Comparison of ENCODE assay signal across 8 cellular contexts in the genomic region with DNA sequence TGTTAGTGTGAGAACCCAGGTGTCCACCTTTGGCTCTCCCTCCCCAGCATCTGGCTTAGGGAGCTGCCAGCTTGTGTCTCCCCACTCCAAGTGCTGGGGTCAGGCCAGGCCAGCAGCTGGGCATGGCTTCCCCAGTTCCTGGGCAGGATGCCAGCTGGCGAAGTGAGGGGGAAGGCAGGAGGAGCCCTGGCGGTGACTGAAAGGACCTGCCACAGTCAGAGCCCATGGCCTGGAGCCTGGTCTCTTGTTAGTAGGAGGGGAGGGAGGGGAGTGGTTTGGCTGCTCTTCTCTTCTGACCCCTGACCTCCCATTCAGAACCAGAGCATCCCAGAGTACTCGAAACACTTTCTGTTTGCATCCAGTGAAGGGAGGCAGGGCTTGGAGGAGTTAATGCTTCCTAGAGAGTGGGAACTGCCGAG. TPM values are rescaled to one million over a fixed set of nuclear protein-coding genes. Genes with fewer than 3 reads are reported as not detected.
DNase-seq lines count a peak whose midpoint lies in the region; ATAC-seq and TF ChIP-seq lines count a peak whose summit lies in the region.

No MANE protein-coding gene starts in this region.

- H3K9me3 ChIP-seq in Peyer's patch (no peaks in the 10 kb centered on the region), prostate gland (no peaks in the 10 kb centered on the region)

- H3K27me3 ChIP-seq in BJ (ENCODE audit: control insufficient read depth, insufficient read depth, low read length) (no peaks in the 10 kb centered on the region), Peyer's patch (no peaks in the 10 kb centered on the region), prostate gland (replicated peaks; ENCODE audit: insufficient read depth) (no peaks in the 10 kb centered on the region)

- WGBS in prostate gland = 4% methylated on average over 4 of the region's 4 CpGs

- ATAC-seq in left cardiac atrium (peak; percentile 81 to 83), HG02973 (IDR thresholded peaks at IDR 0.05; ENCODE audit: unreplicated experiment) (no peak), GM21529 (IDR thresholded peaks at IDR 0.05; ENCODE audit: unreplicated experiment) (no peak)

- H3K36me3 ChIP-seq in BJ (ENCODE audit: control insufficient read depth, insufficient read depth, low read length) = peaks cover 25% of the 10 kb centered on the region
- H3K36me3 ChIP-seq in Peyer's patch = peaks cover 0 to 31% (median 0%) of the 10 kb centered on the region in 3 donors
- peaks cover 10 to 14% of the 10 kb centered on the region in 2 donors for H3K36me3 ChIP-seq in prostate gland

- peak; percentile 58 for TF ChIP-seq CTCF in BJ (IDR thresholded peaks at IDR 0.05; ENCODE audit: insufficient read depth, low read depth, low read length)
- TF ChIP-seq CTCF in Peyer's patch (IDR thresholded peaks at IDR 0.05) = peak in 4 of 6 experiments; percentile 27 to 65 (median 64)
- TF ChIP-seq CTCF in astrocyte of the cerebellum (IDR thresholded peaks at IDR 0.05; ENCODE audit: low read depth, low read length, missing control alignments) = peak; percentile 49
- peak; percentile 27 to 90 (median 58) for TF ChIP-seq CTCF in prostate gland (IDR thresholded peaks at IDR 0.05)

- H3K4me1 ChIP-seq in Peyer's patch = peaks cover 0 to 43% (median 10%) of the 10 kb centered on the region in 4 donors
- H3K4me1 ChIP-seq in prostate gland (replicated peaks) = peaks cover 19% of the 10 kb centered on the region

- peak; percentile 40 for DNase-seq in BJ (ENCODE audit: low read depth)
- DNase-seq in HUDEP-2 (lab: John Stamatoyannopoulos, UW; ENCODE audit: unreplicated experiment in 76 of 76) = peak in 71 of 76 experiments; percentile 53 to 96 (median 89)
- peak; percentile 61 to 92 (median 92) for DNase-seq in Peyer's patch
- DNase-seq in astrocyte of the cerebellum (ENCODE audit: low read depth) = peak; percentile 70
- DNase-seq in left cardiac atrium = peak; percentile 97
- peak; percentile 96 for DNase-seq in prostate gland (ENCODE audit: low spot score)

- POLR2A ChIA-PET in BJ (lab: Charles Lee) = interaction anchor here (0.6 to 0.7 kb wide), 2 partner anchors 43 to 83 kb away, joined by 3 to 5 read pairs; a partner anchor contains a TSS

- H3K27ac ChIP-seq in Peyer's patch (peak overlapping the region; percentile 89 to 96 (median 94)), prostate gland (peak overlapping the region; percentile 97 to 99)

- TF ChIP-seq POLR2A in Peyer's patch (IDR thresholded peaks at IDR 0.05) (peak in 1 of 2 donors; percentile 14), prostate gland (IDR thresholded peaks at IDR 0.05) (peak; percentile 48)

- H3K4me3 ChIP-seq in BJ (ENCODE audit: low read depth, low read length) = no peak overlapping the region
- H3K4me3 ChIP-seq in Peyer's patch = peak overlapping the region in 1 of 4 donors; percentile 13
- H3K4me3 ChIP-seq in astrocyte of the cerebellum (ENCODE audit: low read depth, low read length) = peak overlapping the region; percentile 3
- H3K4me3 ChIP-seq in prostate gland = peak overlapping the region in 1 of 2 donors; percentile 77

- CTCF ChIA-PET in BJ (lab: Yijun Ruan, JAX) = interaction anchor here (0.8 to 2.7 kb wide), 7 partner anchors 9 to 272 kb away, joined by 3 to 9 read pairs (median 4); a partner anchor contains a TSS

- intact Hi-C loops in left cardiac atrium (cut with DNase I) = loop anchor here in 1 of 2 donors (10.0 kb wide), 1 partner anchor 144 kb away; no protein-coding TSS in a partner anchor
- intact Hi-C loops in prostate gland (cut with DNase I) = no loop called here

- in situ Hi-C loops in astrocyte of the cerebellum (cut with HindIII; ENCODE audit: low sequenced_read_pairs) = no loop called here

RNA-seq across cellular contexts. Expression of a gene that starts 0.6 kb away (rescaled TPM):
- 43.5 and 49.1 TPM in 2 replicates for polyA plus RNA-seq in BJ (2011; rRNA removed)
- polyA minus RNA-seq in BJ (2011; rRNA and poly(A)+ RNA removed) = 67.4 and 108 TPM in 2 replicates
- total RNA-seq in Peyer's patch = 10 to 100 TPM; 36.1 to 99.9 (median 45.1) TPM
- 10 to 100 TPM; 24.9 to 32.9 TPM for total RNA-seq in left cardiac atrium
- 100 to 1,000 TPM; 166 to 196 TPM for total RNA-seq in prostate gland

RNA-seq across cellular contexts. Expression of a gene that starts 26.9 kb away (rescaled TPM):
- 2.2 and 2.9 TPM in 2 replicates for polyA plus RNA-seq in BJ (2011; rRNA removed)
- 0.62 and 1.00 TPM in 2 replicates for polyA minus RNA-seq in BJ (2011; rRNA and poly(A)+ RNA removed)
- total RNA-seq in Peyer's patch (1 to 10 TPM in 3 of 4 donors, not detected in 1; 1.2 to 5.1 (median 1.6) TPM), left cardiac atrium (1 to 10 TPM; 1.1 to 1.3 TPM), prostate gland (10 to 100 TPM in 1 of 2 donors, 1 to 10 TPM in 1; 7.8 to 32.4 TPM)

RNA-seq across cellular contexts. Expression of a gene that starts 31.4 kb away (rescaled TPM):
- 6.7 and 7.9 TPM in 2 replicates for polyA plus RNA-seq in BJ (2011; rRNA removed)
- polyA minus RNA-seq in BJ (2011; rRNA and poly(A)+ RNA removed) = 6.3 and 9.3 TPM in 2 replicates
- total RNA-seq in Peyer's patch (1 to 10 TPM; 3.3 to 5.1 (median 4.2) TPM), left cardiac atrium (10 to 100 TPM; 15.6 to 17.1 TPM), prostate gland (10 to 100 TPM in 1 of 2 donors, 1 to 10 TPM in 1; 5.7 to 20.8 TPM)

RNA-seq across cellular contexts. Expression of a gene that starts 31.8 kb away (rescaled TPM):
- polyA plus RNA-seq in BJ (2011; rRNA removed) = 74.9 and 82.7 TPM in 2 replicates
- 20.8 and 34.3 TPM in 2 replicates for polyA minus RNA-seq in BJ (2011; rRNA and poly(A)+ RNA removed)
- total RNA-seq in Peyer's patch (10 to 100 TPM; 28.6 to 75.8 (median 47.8) TPM), left cardiac atrium (10 to 100 TPM; 66.9 to 83.1 TPM), prostate gland (100 to 1,000 TPM in 1 of 2 donors, 10 to 100 TPM in 1; 74.6 to 163 TPM)

RNA-seq across cellular contexts. Expression of a gene that starts 34.3 kb away (rescaled TPM):
- polyA plus RNA-seq in BJ (2011; rRNA removed) = 0.25 and 0.29 TPM in 2 replicates
- not detected in 2 replicates for polyA minus RNA-seq in BJ (2011; rRNA and poly(A)+ RNA removed)
- total RNA-seq in Peyer's patch (10 to 100 TPM in 3 of 4 donors, 1 to 10 TPM in 1; 3.4 to 29.7 (median 12.9) TPM), left cardiac atrium (10 to 100 TPM; 32.5 to 33.6 TPM), prostate gland (10 to 100 TPM; 11.1 to 15.7 TPM)

Comparison
In these comparisons a context has a peak if more than half of its experiments do, and no peak if none do; other contexts are left out.
1. DNase-seq: peak in every context shown above with its lines; median percentile 97 in left cardiac atrium; 96 in prostate gland; 92 in Peyer's patch; 89 in HUDEP-2; 70 in astrocyte of the cerebellum; 40 in BJ.
2. ATAC-seq: peak in left cardiac atrium (2 of 2); none in HG02973 (single experiment) and GM21529 (single experiment).
3. Peak in every context shown above with its lines, with median percentiles within 50 percentile points of each other: CTCF ChIP-seq.